21 cellular contexts compared by ENCODE assay signal in the genomic region with DNA sequence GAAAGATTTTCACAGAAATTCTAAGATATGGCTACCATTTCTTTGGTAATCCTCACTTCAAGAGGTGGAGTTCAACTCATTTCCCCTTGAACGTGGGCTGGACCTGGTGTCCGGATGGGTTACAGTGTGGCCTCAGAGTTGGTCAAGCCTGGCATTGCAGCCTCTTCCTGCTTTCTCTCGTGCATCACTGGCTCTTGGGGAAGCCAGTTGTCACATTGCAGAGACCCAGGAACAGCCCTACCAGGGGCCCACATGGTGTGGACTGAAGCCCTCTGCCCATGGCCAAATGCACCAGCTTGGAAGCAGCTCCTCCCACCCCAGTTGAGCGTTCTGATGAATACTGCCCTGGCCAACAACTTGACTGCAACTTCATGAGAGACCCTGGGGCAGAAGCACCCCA. TPM values are rescaled to one million over a fixed set of nuclear protein-coding genes. Genes with fewer than 3 reads are reported as not detected.
DNase-seq lines count a peak whose midpoint lies in the region; ATAC-seq and TF ChIP-seq lines count a peak whose summit lies in the region.
"Had no signal": no experiment of that assay in that cellular context is flagged by ENCODE, and none has a peak within 500 bp of the region (broad histone marks: within the 10 kb centered on the region; RNA-seq: fewer than 3 reads in every experiment).

No MANE protein-coding gene starts in this region.

- H3K4me1 Mint-ChIP-seq in stimulated activated effector memory CD8-positive, alpha-beta T cell treated with anti-CD3 and anti-CD28 coated beads, Interleukin-12 subunit alpha, Interleukin-12 subunit beta, amount 100 ng/mL, for 72 hours: no peaks in the 10 kb centered on the region
- H3K4me1 Mint-ChIP-seq: IgD-negative memory B cell had no signal

- peak; percentile 39 for DNase-seq in activated effector memory CD4-positive, alpha-beta T cell treated with anti-CD3 and anti-CD28 coated beads, Interleukin-2, amount 50 U/mL, for 16 hours
- DNase-seq in activated effector memory CD4-positive, alpha-beta T cell treated with Interleukin-2 at 50 U/mL for 16 hours: no peak
- peak in 2 of 3 donors; percentile 15 to 23 for DNase-seq in Peyer's patch
- DNase-seq in mesenteric fat pad (ENCODE audit: low spot score): peak; percentile 53
- peak; percentile 66 for DNase-seq in spleen
- no peak for DNase-seq in stimulated activated effector memory CD8-positive, alpha-beta T cell treated with anti-CD3 and anti-CD28 coated beads, Interleukin-12 subunit alpha, Interleukin-12 subunit beta, amount 100 ng/mL, for 72 hours (ENCODE audit: low spot score in 2 of 2)
- DNase-seq: DMS79 treated with DMSO at 0.1 percent for 48 hours; NCI-H1105; NCI-H146; NCI-H2029 treated with DMSO at 0.1 percent for 48 hours; NCI-H345; NCI-H524; NCI-H774; NK-92 treated with Interleukin-12 subunit alpha and Interleukin-12 subunit beta, amount 100 ng/mL, for 24 hours; SJCRH30 had no signal

- no peaks in the 10 kb centered on the region for H3K9me3 Mint-ChIP-seq in stimulated activated effector memory CD8-positive, alpha-beta T cell treated with anti-CD3 and anti-CD28 coated beads, Interleukin-12 subunit alpha, Interleukin-12 subunit beta, amount 100 ng/mL, for 72 hours
- H3K9me3 Mint-ChIP-seq: IgD-negative memory B cell had no signal

- H3K27ac Mint-ChIP-seq in stimulated activated effector memory CD8-positive, alpha-beta T cell treated with anti-CD3 and anti-CD28 coated beads, Interleukin-12 subunit alpha, Interleukin-12 subunit beta, amount 100 ng/mL, for 72 hours: no peak overlapping the region
- H3K27ac Mint-ChIP-seq: IgD-negative memory B cell had no signal

- H3K27ac ChIP-seq in Peyer's patch: no peak overlapping the region
- peak overlapping the region in 4 of 8 donors; percentile 37 to 71 (median 58) for H3K27ac ChIP-seq in spleen
- H3K27ac ChIP-seq: C4-2B, SJCRH30 had no signal

- 51 to 90% (median 61%) methylated on average over 4 of the region's 4 CpGs for WGBS in spleen, 5 donors

- intact Hi-C loops in spleen (cut with DNase I; ENCODE audit: low total_unique reads): no loop called here

- ATAC-seq in GM21423 (IDR thresholded peaks at IDR 0.05; ENCODE audit: unreplicated experiment) (no peak), GM18519 (IDR thresholded peaks at IDR 0.05; ENCODE audit: low FRiP score, unreplicated experiment) (no peak)
- no peak for ATAC-seq in stimulated activated effector memory CD8-positive, alpha-beta T cell treated with anti-CD3 and anti-CD28 coated beads, Interleukin-12 subunit alpha, Interleukin-12 subunit beta, amount 100 ng/mL, for 72 hours
- ATAC-seq: GM12878 had no signal

- TF ChIP-seq POLR2A in Peyer's patch (IDR thresholded peaks at IDR 0.05): no peak
- TF ChIP-seq POLR2A in spleen (IDR thresholded peaks at IDR 0.05): no peak

- TF ChIP-seq CTCF in Peyer's patch (IDR thresholded peaks at IDR 0.05) (no peak), spleen (IDR thresholded peaks at IDR 0.05 in 8 of 11, conservative IDR thresholded peaks at IDR 0.05 in 3 of 11) (no peak)

- H3K4me3 ChIP-seq in Peyer's patch: no peak overlapping the region
- no peak overlapping the region for H3K4me3 ChIP-seq in spleen
- H3K4me3 ChIP-seq: GM12878, SJCRH30 had no signal

- no peaks in the 10 kb centered on the region for H3K4me1 ChIP-seq in Peyer's patch
- H3K4me1 ChIP-seq in spleen: peaks cover 0 to 38% (median 19%) of the 10 kb centered on the region in 6 donors

- H3K36me3 Mint-ChIP-seq in stimulated activated effector memory CD8-positive, alpha-beta T cell treated with anti-CD3 and anti-CD28 coated beads, Interleukin-12 subunit alpha, Interleukin-12 subunit beta, amount 100 ng/mL, for 72 hours: no peaks in the 10 kb centered on the region
- H3K36me3 Mint-ChIP-seq: IgD-negative memory B cell had no signal

- H3K27me3 ChIP-seq in Peyer's patch: no peaks in the 10 kb centered on the region
- peaks cover 0 to 67% (median 10%) of the 10 kb centered on the region in 7 donors for H3K27me3 ChIP-seq in spleen (replicated peaks in 1 of 7)

- no peak overlapping the region for H3K4me3 Mint-ChIP-seq in stimulated activated effector memory CD8-positive, alpha-beta T cell treated with anti-CD3 and anti-CD28 coated beads, Interleukin-12 subunit alpha, Interleukin-12 subunit beta, amount 100 ng/mL, for 72 hours
- H3K4me3 Mint-ChIP-seq: IgD-negative memory B cell had no signal

- H3K36me3 ChIP-seq in Peyer's patch (no peaks in the 10 kb centered on the region), spleen (no peaks in the 10 kb centered on the region)
- H3K36me3 ChIP-seq: SJCRH30 had no signal

- H3K9me3 ChIP-seq in Peyer's patch: no peaks in the 10 kb centered on the region
- H3K9me3 ChIP-seq in spleen: no peaks in the 10 kb centered on the region
- H3K9me3 ChIP-seq: SJCRH30 had no signal

RNA-seq across cellular contexts. Expression of gene FCN1, which starts 47.7 kb away (rescaled TPM):
- total RNA-seq in Peyer's patch: 1 to 10 TPM in 1 of 4 donors, not detected in 3; 2.5 TPM
- 27.9 TPM for total RNA-seq in mesenteric fat pad
- total RNA-seq in spleen: 100 to 1,000 TPM in 3 of 7 donors, 10 to 100 TPM in 4; 33.1 to 209 (median 77.5) TPM
- polyA plus RNA-seq in spleen: 10 to 100 TPM in 2 of 3 donors, 1 to 10 TPM in 1; 5.2 to 30.0 (median 21.9) TPM
- total RNA-seq: H1, SJCRH30 had no signal
- polyA plus RNA-seq: GM12878, H1 had no signal

Comparison
In these comparisons a context has a peak if more than half of its experiments do, and no peak if none do; other contexts are left out.
1. DNase-seq: peak in activated effector memory CD4-positive, alpha-beta T cell treated with anti-CD3 and anti-CD28 coated beads, Interleukin-2, amount 50 U/mL, for 16 hours (single experiment), Peyer's patch (2 of 3), mesenteric fat pad (single experiment) and spleen (single experiment); none in activated effector memory CD4-positive, alpha-beta T cell treated with Interleukin-2 at 50 U/mL for 16 hours (single experiment) and stimulated activated effector memory CD8-positive, alpha-beta T cell treated with anti-CD3 and anti-CD28 coated beads, Interleukin-12 subunit alpha, Interleukin-12 subunit beta, amount 100 ng/mL, for 72 hours (0 of 2).